In genomic region chr2:27494944-27495554, GRCh38 we compare ENCODE assay signal across 8 cellular contexts. TPM values are rescaled to one million over a fixed set of nuclear protein-coding genes. Genes with fewer than 3 reads are reported as not detected.
A peak's percentile ranks its signal among the peaks of the same experiment; 100 is the strongest.
DNase-seq lines count a peak whose midpoint lies in the region; ATAC-seq and TF ChIP-seq lines count a peak whose summit lies in the region.

Gene FNDC4 (minus strand): TSS chr2:27495200. CDS start chr2:27494679, 521 bp downstream.

- H2BK12ac ChIP-seq in trophoblast cell (ENCODE audit: low read length), result peak within 1 kb of the TSS; percentile 11

- H3K36me3 ChIP-seq in A673 (ENCODE audit: insufficient read depth, low read length, poor library complexity, severe bottlenecking) (no peaks in the 10 kb centered on the region), adipocyte (ENCODE audit: control insufficient read depth, insufficient read depth, low read length, severe bottlenecking) (peaks cover 24% of the 10 kb centered on the region), heart left ventricle (no peaks in the 10 kb centered on the region), trophoblast cell (ENCODE audit: control insufficient read depth in 1 of 2, insufficient read depth in 2 of 2, low read length in 2 of 2) (no peaks in the 10 kb centered on the region)

- CTCF ChIA-PET in A673 (lab: Charles Lee) (no interaction called here), HEK293T (lab: Yijun Ruan, JAX) (interaction anchor here (0.6 kb wide), 1 partner anchor 189 kb away, joined by 4 read pairs; no protein-coding TSS in a partner anchor)

- H3K23ac ChIP-seq in trophoblast cell (ENCODE audit: low read length), result no peak within 1 kb of the TSS

- H3K18ac ChIP-seq in trophoblast cell (ENCODE audit: low read length), result no peak within 1 kb of the TSS

- H3K79me1 ChIP-seq in trophoblast cell (ENCODE audit: low read length), result no peaks in the 10 kb centered on the region

- TF ChIP-seq POLR2A in heart left ventricle (IDR thresholded peaks at IDR 0.05), result no peak

- peak within 1 kb of the TSS; percentile 26 for H3K14ac ChIP-seq in trophoblast cell (ENCODE audit: low read length)

- intact Hi-C loops in A673 (cut with micrococcal nuclease; ENCODE audit: unreplicated experiment) (no loop called here), heart left ventricle (cut with DNase I) (loop anchor here in 5 of 10 donors (5.0 to 10.0 kb wide), 3 partner anchors 87 to 130 kb away; partner anchors contain the start of genes ZNF512 (in 4 of the 5), CCDC121 (in 1 of the 5) and GPN1 (in 1 of the 5))

- 0 to 1% (median 1%) methylated on average over 30 to 70 of the region's 70 CpGs for WGBS in heart left ventricle, 4 donors
- WGBS in trophoblast cell (ENCODE audit: extremely low coverage, insufficient coverage, insufficient read length), result no CpG with 5 or more reads among the region's 70 CpGs

- no peak within 1 kb of the TSS for H2BK5ac ChIP-seq in trophoblast cell (ENCODE audit: low read depth, low read length, poor library complexity)

- H3K79me2 ChIP-seq in trophoblast cell (ENCODE audit: control insufficient read depth, insufficient read depth, low read length, poor library complexity), result no peaks in the 10 kb centered on the region

- peak within 1 kb of the TSS; percentile 88 for H3K9ac ChIP-seq in adipocyte (ENCODE audit: low read length)
- H3K9ac ChIP-seq in trophoblast cell (ENCODE audit: low read length), result peak within 1 kb of the TSS; percentile 16

- ATAC-seq in heart left ventricle (peak in 3 of 4 donors; percentile 24 to 64 (median 46)), HG03565 (IDR thresholded peaks at IDR 0.05; ENCODE audit: unreplicated experiment) (no peak)

- no peak for TF ChIP-seq CTCF in A673 (conservative IDR thresholded peaks at IDR 0.05; ENCODE audit: low read depth, low read length)
- TF ChIP-seq CTCF in heart left ventricle (IDR thresholded peaks at IDR 0.05), result no peak

- H2BK120ac ChIP-seq in trophoblast cell (ENCODE audit: insufficient read depth, low read length, poor library complexity), result no peak within 1 kb of the TSS

- H3K9me3 ChIP-seq in A673 (ENCODE audit: low read depth, low read length, poor library complexity, severe bottlenecking), result no peaks in the 10 kb centered on the region
- no peaks in the 10 kb centered on the region for H3K9me3 ChIP-seq in adipocyte (ENCODE audit: control insufficient read depth, low read length)
- H3K9me3 ChIP-seq in heart left ventricle, result no peaks in the 10 kb centered on the region
- H3K9me3 ChIP-seq in trophoblast cell (ENCODE audit: insufficient read depth, low read depth, low read length), result peaks cover 6% of the 10 kb centered on the region

- peak within 1 kb of the TSS; percentile 93 for H3K4me2 ChIP-seq in trophoblast cell (ENCODE audit: low read length)

- no TSS peak for BruUV-seq in A673 (replicated peaks; lab: Mats Ljungman, UMichigan)

- H3K27ac ChIP-seq in A673 (ENCODE audit: low read depth, low read length, poor library complexity, severe bottlenecking), result no peak within 1 kb of the TSS
- peak within 1 kb of the TSS in 2 of 12 donors; percentile 19 to 32 for H3K27ac ChIP-seq in heart left ventricle
- no peak within 1 kb of the TSS for H3K27ac ChIP-seq in trophoblast cell (ENCODE audit: low read depth, low read length)

- POLR2A ChIA-PET in A673 (lab: Charles Lee; ENCODE audit: low non-redundant PET) (no interaction called here), HEK293T (lab: Yijun Ruan, JAX) (interaction anchor here (1.1 kb wide), 1 partner anchor 85 kb away, joined by 3 read pairs; the partner anchor contains the start of gene PPM1G)

- peak within 1 kb of the TSS; percentile 45 for H4K8ac ChIP-seq in trophoblast cell (ENCODE audit: low read depth, low read length)

- H3K27me3 ChIP-seq in A673 (replicated peaks; ENCODE audit: insufficient read depth, low read depth, low read length, poor library complexity), result peaks cover 35% of the 10 kb centered on the region
- H3K27me3 ChIP-seq in adipocyte (replicated peaks; ENCODE audit: control insufficient read depth, insufficient read depth, low read length), result no peaks in the 10 kb centered on the region
- peaks cover 0 to 32% (median 8%) of the 10 kb centered on the region in 9 donors for H3K27me3 ChIP-seq in heart left ventricle
- H3K27me3 ChIP-seq in trophoblast cell (ENCODE audit: insufficient read depth, low read length), result peaks cover 24% of the 10 kb centered on the region

- H3K4me3 ChIP-seq in A673 (ENCODE audit: low read depth, low read length, poor library complexity, severe bottlenecking) (peak within 1 kb of the TSS; percentile 65), adipocyte (ENCODE audit: low read length) (peak within 1 kb of the TSS; percentile 77), heart left ventricle (peak within 1 kb of the TSS; percentile 45 to 84 (median 60)), trophoblast cell (ENCODE audit: low read depth, low read length) (peak within 1 kb of the TSS; percentile 68)

- DNase-seq in A673 (ENCODE audit: low spot score) (peak; percentile 34), HEK293T (ENCODE audit: extremely low spot score) (peak; percentile 64), adipocyte (ENCODE audit: low read depth) (peak; percentile 67), heart left ventricle (peak in 4 of 5 donors; percentile 18 to 67 (median 28)), trophoblast cell (peak; percentile 11 to 29), NOMO-1 (lab: John Stamatoyannopoulos, UW; ENCODE audit: unreplicated experiment in 2 of 2) (no peak), cerebellar nuclear complex (lab: John Stamatoyannopoulos, UW) (no peak)

- no peak within 1 kb of the TSS for H4K91ac ChIP-seq in trophoblast cell (ENCODE audit: low read depth, low read length)

- no peak within 1 kb of the TSS for H4K12ac ChIP-seq in trophoblast cell (ENCODE audit: low read depth, low read length)

- no peak within 1 kb of the TSS for H3K4ac ChIP-seq in trophoblast cell (ENCODE audit: low read depth, low read length)

- peak within 1 kb of the TSS; percentile 57 for H2AFZ ChIP-seq in trophoblast cell (ENCODE audit: insufficient read depth, low read length, poor library complexity)

- no peaks in the 10 kb centered on the region for H3K4me1 ChIP-seq in A673 (ENCODE audit: insufficient read depth, low read length, poor library complexity, severe bottlenecking)
- peaks cover 28% of the 10 kb centered on the region for H3K4me1 ChIP-seq in adipocyte (ENCODE audit: control insufficient read depth, insufficient read depth, low read length)
- H3K4me1 ChIP-seq in heart left ventricle, result peaks cover 0 to 22% (median 6%) of the 10 kb centered on the region in 12 donors
- H3K4me1 ChIP-seq in trophoblast cell (ENCODE audit: control insufficient read depth in 1 of 2, insufficient read depth in 2 of 2, low read length in 2 of 2), result peaks cover 4 to 6% of the 10 kb centered on the region in 2 experiments

- no peak within 1 kb of the TSS for H2AK5ac ChIP-seq in trophoblast cell (ENCODE audit: low read length)

TF ChIP-seq in HEK293T, 16 proteins besides CTCF, POLR2A, EP300 and RAD21:
- TF ChIP-seq HDGF (IDR thresholded peaks at IDR 0.05; ENCODE audit: borderline replicate concordance) (no peak), SUZ12 (IDR thresholded peaks at IDR 0.05) (no peak), SP1 (IDR thresholded peaks at IDR 0.05) (no peak)

RNA-seq across cellular contexts. Expression of gene FNDC4, which starts in this region (rescaled TPM):
- 1.3 and 3.1 TPM in 2 replicates for total RNA-seq in A673 (2021)
- 1 to 10 TPM; 1.0 to 4.7 (median 3.1) TPM for total RNA-seq in heart left ventricle
- 10 to 100 TPM in 1 of 2 donors, 1 to 10 TPM in 1; 2.0 to 10.5 TPM for polyA plus RNA-seq in heart left ventricle
- polyA plus RNA-seq in trophoblast cell (2013), result 1.9 and 2.1 TPM in 2 replicates

Comparison
In these comparisons a context has a peak if more than half of its experiments do, and no peak if none do; other contexts are left out.
1. DNase-seq: peak in A673 (single experiment), HEK293T (single experiment), adipocyte (single experiment), heart left ventricle (4 of 5) and trophoblast cell (2 of 2); none in NOMO-1 (0 of 2) and cerebellar nuclear complex (0 of 2).
2. Peak in every context shown above with its lines, with median percentiles within 50 percentile points of each other: H3K4me3 ChIP-seq.